ENCODE assay signal across 17 cellular contexts in the genomic region with DNA sequence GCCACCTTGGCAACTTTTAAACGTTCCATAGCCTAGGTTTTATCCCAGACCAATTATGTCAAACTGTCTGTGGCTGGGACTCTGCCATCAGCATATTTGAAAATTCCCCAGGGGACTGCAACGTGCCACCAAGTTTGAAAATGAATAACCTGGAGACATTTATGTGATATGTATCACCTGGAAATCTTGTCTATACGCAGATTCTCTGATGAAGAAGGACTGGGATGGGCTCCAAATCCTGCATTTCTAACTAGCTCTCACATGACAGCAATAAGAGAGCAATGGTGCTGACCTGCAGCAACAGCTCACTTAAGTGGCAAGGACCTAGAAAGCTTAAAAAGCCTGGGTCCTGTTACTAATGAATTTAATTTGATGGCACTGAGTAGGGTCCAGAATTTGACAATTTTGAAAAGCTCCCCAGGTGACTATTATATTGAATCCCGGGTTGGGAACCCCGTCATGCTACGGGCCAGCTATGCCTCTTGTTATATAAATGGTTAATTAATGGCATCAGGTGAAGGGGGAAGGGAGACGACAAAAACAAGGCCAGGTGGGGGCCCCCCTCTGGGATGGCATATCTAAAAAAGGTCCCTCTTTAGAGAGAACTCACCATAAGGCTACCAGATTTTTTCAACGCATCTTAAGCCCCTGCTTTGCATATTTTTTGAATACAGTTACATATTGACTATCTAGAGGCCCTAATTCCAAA.
"Had no signal": no experiment of that assay in that cellular context is flagged by ENCODE, and none has a peak within 500 bp of the region (broad histone marks: within the 10 kb centered on the region; RNA-seq: fewer than 3 reads in every experiment).

No MANE protein-coding gene starts in this region.

- H3K27ac ChIP-seq: body of pancreas, lower lobe of right lung, pancreas, right lobe of liver, suprapubic skin, transverse colon, uterus had no signal

- H3K4me3 ChIP-seq: body of pancreas, dorsolateral prefrontal cortex, lower lobe of right lung, pancreas, right lobe of liver, suprapubic skin, transverse colon, uterus had no signal

- H3K27me3 ChIP-seq: body of pancreas, dorsolateral prefrontal cortex, pancreas, right lobe of liver, suprapubic skin, transverse colon, uterus had no signal

- H3K9me3 ChIP-seq: body of pancreas, pancreas, uterus had no signal

- H3K36me3 ChIP-seq: lower lobe of right lung, pancreas, right lobe of liver, suprapubic skin, transverse colon, uterus had no signal

- DNase-seq: activated B cell treated with CpG ODN at 0.5 μM for 24 hours; activated CD4-positive, alpha-beta T cell treated with anti-CD3 and anti-CD28 coated beads for 4 hours; activated CD8-positive, alpha-beta T cell treated with anti-CD3 and anti-CD28 coated beads for 36 hours; activated naive CD4-positive, alpha-beta T cell treated with anti-CD3 and anti-CD28 coated beads for 36 hours; activated T-cell treated with anti-CD3 and anti-CD28 coated beads, Interleukin-2, amount 50 U/mL, for 24 hours; body of pancreas; left colon; lower lobe of right lung; pancreas; right lobe of liver; small intestine; stimulated activated CD4-positive, alpha-beta T cell treated with anti-CD3 and anti-CD28 coated beads, Interleukin-4, amount 100 ng/mL, for 1 hour; stimulated activated naive CD8-positive, alpha-beta T cell treated with anti-CD3 and anti-CD28 coated beads, Interleukin-15, amount 100 ng/mL, for 72 hours; transverse colon; uterus had no signal

- H3K4me1 ChIP-seq: body of pancreas, lower lobe of right lung, pancreas, right lobe of liver, suprapubic skin, uterus had no signal
